29 cellular contexts compared by ENCODE assay signal in the genomic region with DNA sequence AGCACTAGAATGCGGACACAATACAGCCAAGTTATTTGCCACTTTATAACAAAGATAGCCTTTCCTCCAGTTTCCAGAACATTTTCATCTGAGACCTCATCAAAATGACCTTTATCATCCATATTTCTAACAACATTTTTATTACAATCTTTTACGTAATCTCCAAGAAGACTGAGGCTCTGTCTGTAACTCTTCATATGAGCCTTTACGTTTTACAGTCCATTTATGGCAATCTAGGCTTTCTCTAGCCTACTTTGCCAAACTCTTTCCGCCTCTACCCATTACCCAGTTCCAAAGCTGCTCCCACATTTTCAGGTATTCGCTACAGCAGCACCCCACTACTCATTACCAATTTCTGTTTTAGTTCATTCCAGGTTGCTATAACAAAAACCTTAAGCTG. TPM values are rescaled to one million over a fixed set of nuclear protein-coding genes. Genes with fewer than 3 reads are reported as not detected.
"Had no signal": no experiment of that assay in that cellular context is flagged by ENCODE, and none has a peak within 500 bp of the region (broad histone marks: within the 10 kb centered on the region; RNA-seq: fewer than 3 reads in every experiment).

No MANE protein-coding gene starts in this region.

- H3K9me3 ChIP-seq: left lung, lower lobe of right lung, pancreas, prostate gland, stomach, testis, thyroid gland, uterus had no signal

- H3K4me1 Mint-ChIP-seq: naive thymus-derived CD8-positive, alpha-beta T cell; nephron; stimulated activated naive B cell treated with anti-CD40 and anti-IgM and Interleukin-4, amounts not matched to agents 10 μg/mL and 1 μg/mL and 100 μg/mL, for 72 hours had no signal

- ATAC-seq: left cardiac atrium; left lung; lower lobe of right lung; naive thymus-derived CD8-positive, alpha-beta T cell; pancreas; sciatic nerve; stimulated activated naive B cell treated with anti-CD40 and anti-IgM and Interleukin-4, amounts not matched to agents 10 μg/mL and 1 μg/mL and 100 μg/mL, for 72 hours; stimulated activated naive CD8-positive, alpha-beta T cell treated with anti-CD3 and anti-CD28 coated beads, Interleukin-15, Interleukin-2, amounts not matched to agents 100 U/mL and 50 U/mL, for 24 hours had no signal

- DNase-seq: islet precursor cell; kidney glomerular epithelial cell; left cardiac atrium; left lung; lower lobe of right lung; mammary epithelial cell; mesenchymal stem cell; naive thymus-derived CD8-positive, alpha-beta T cell; nucleus accumbens; pancreas; posterior cingulate gyrus; retina; right cardiac atrium; stimulated activated CD4-positive, alpha-beta T cell treated with anti-CD3 and anti-CD28 coated beads, Interleukin-12 subunit alpha, Interleukin-12 subunit beta, amount 100 ng/mL, for 4 hours; stimulated activated CD4-positive, alpha-beta T cell treated with anti-CD3 and anti-CD28 coated beads, Interleukin-15, amount 100 ng/mL, for 24 hours; stimulated activated CD4-positive, alpha-beta T cell treated with anti-CD3 and anti-CD28 coated beads, Interleukin-2, amount 100 ng/mL, for 24 hours; stimulated activated CD4-positive, alpha-beta T cell treated with anti-CD3 and anti-CD28 coated beads, Interleukin-4, amount 100 ng/mL, for 1 hour; stimulated activated naive B cell treated with anti-CD40 and anti-IgM and Interleukin-4, amounts not matched to agents 10 μg/mL and 1 μg/mL and 100 μg/mL, for 72 hours; stimulated activated naive CD8-positive, alpha-beta T cell treated with anti-CD3 and anti-CD28 coated beads, Interleukin-15, Interleukin-2, amounts not matched to agents 100 U/mL and 50 U/mL, for 24 hours; stomach; testis; thyroid gland; uterus had no signal

- H3K4me1 ChIP-seq: left lung, lower lobe of right lung, pancreas, prostate gland, testis, thyroid gland, uterus had no signal

- H3K36me3 Mint-ChIP-seq: naive thymus-derived CD8-positive, alpha-beta T cell; stimulated activated naive B cell treated with anti-CD40 and anti-IgM and Interleukin-4, amounts not matched to agents 10 μg/mL and 1 μg/mL and 100 μg/mL, for 72 hours had no signal

- H3K4me3 Mint-ChIP-seq: naive thymus-derived CD8-positive, alpha-beta T cell; nephron; neural crest cell; stimulated activated naive B cell treated with anti-CD40 and anti-IgM and Interleukin-4, amounts not matched to agents 10 μg/mL and 1 μg/mL and 100 μg/mL, for 72 hours; type B pancreatic cell had no signal

- H3K4me3 ChIP-seq: left lung, lower lobe of right lung, pancreas, prostate gland, skin epidermis, stomach, testis, thyroid gland, uterus had no signal

- H3K27me3 ChIP-seq: left lung, pancreas, stomach, testis, thyroid gland, uterus had no signal

- H3K27me3 Mint-ChIP-seq: type B pancreatic cell had no signal

- H3K27ac Mint-ChIP-seq: naive thymus-derived CD8-positive, alpha-beta T cell; nephron; stimulated activated naive B cell treated with anti-CD40 and anti-IgM and Interleukin-4, amounts not matched to agents 10 μg/mL and 1 μg/mL and 100 μg/mL, for 72 hours; type B pancreatic cell had no signal

- H3K36me3 ChIP-seq: prostate gland, thyroid gland, uterus had no signal

- H3K27ac ChIP-seq: left lung, lower lobe of right lung, pancreas, prostate gland, skin epidermis, stomach, testis, thyroid gland, uterus had no signal

RNA-seq across cellular contexts. Expression of a gene that starts 8.2 kb away (rescaled TPM):
- total RNA-seq: naive thymus-derived CD8-positive, alpha-beta T cell had no signal
